ENCODE assay signal across 8 cellular contexts in the genomic region with DNA sequence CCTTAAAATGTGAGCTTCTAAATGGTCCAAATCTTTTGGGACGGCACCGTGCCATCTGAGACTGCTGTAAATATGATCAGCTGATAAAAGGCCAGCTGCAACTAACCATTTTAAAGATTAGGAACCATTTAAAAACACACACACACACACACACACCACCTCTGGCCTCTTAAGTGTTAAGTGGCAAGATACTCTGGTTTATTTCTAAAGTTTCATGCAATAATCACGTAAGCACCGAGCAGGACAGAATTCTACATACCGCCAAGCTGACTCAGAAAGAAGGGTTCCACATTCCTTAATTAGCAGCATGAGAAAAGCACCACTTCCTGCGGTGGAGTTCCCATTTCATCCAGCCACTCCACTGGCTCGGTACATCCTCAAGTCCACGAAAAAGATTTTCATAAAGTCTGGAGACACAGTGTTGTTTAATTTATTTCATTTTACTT. TPM values are rescaled to one million over a fixed set of nuclear protein-coding genes. Genes with fewer than 3 reads are reported as not detected.
A peak's percentile ranks its signal among the peaks of the same experiment; 100 is the strongest.
DNase-seq lines count a peak whose midpoint lies in the region; ATAC-seq, FAIRE-seq and TF ChIP-seq lines count a peak whose summit lies in the region.

No MANE protein-coding gene starts in this region.

- no TSS peak for BruUV-seq in GM12878 (replicated peaks; lab: Mats Ljungman, UMichigan)

- POLR2A ChIA-PET in GM12878 (lab: Charles Lee) = interaction anchor here (0.7 to 5.6 kb wide), 11 partner anchors 8 to 323 kb away, joined by 3 to 84 read pairs (median 4); no protein-coding TSS in a partner anchor

- TF ChIP-seq EP300 in GM12878 (IDR thresholded peaks at IDR 0.05; ENCODE audit: borderline replicate concordance in 1 of 2, control insufficient read depth in 1 of 2, low read depth in 2 of 2, low read length in 2 of 2) = peak; percentile 71 to 80; a peak in 3 of 4 replicates

- ATAC-seq in GM12878 (peak; percentile 84), HG02623 (IDR thresholded peaks at IDR 0.05; ENCODE audit: unreplicated experiment) (no peak)

- H3K4me3 ChIP-seq in GM12865 (ENCODE audit: low read depth, low read length) (peak overlapping the region; percentile 62), KMS-11 (IDR thresholded peaks at IDR 0.05; ENCODE audit: insufficient read depth, low read depth, low read length) (no peak overlapping the region), GM12878 (peak overlapping the region; percentile 15; the same call in 1 of the 2 replicates)

- H3K27me3 ChIP-seq in KMS-11 (ENCODE audit: insufficient read depth, low read depth) (no peaks in the 10 kb centered on the region), GM12878 (replicated peaks in 1 of 2; ENCODE audit: control insufficient read depth in 2 of 2, insufficient read depth in 2 of 2, low read length in 1 of 2) (no peaks in the 10 kb centered on the region)

- H3K4me2 ChIP-seq in KMS-11 (peak overlapping the region; percentile 95), GM12878 (ENCODE audit: control insufficient read depth, insufficient read depth) (peak overlapping the region; percentile 88)

- no peak for TF ChIP-seq RAD21 in GM12878 (IDR thresholded peaks at IDR 0.05; ENCODE audit: insufficient read depth, low read depth, low read length)

- H3K9ac ChIP-seq in KMS-11 (peak overlapping the region; percentile 64; the same call in 1 of the 2 replicates), GM12878 (ENCODE audit: control insufficient read depth, insufficient read depth, low read length) (peak overlapping the region; percentile 71)

- WGBS in GM12878 (ENCODE audit: insufficient coverage, insufficient replicate concordance, low lambda C conversion rate, missing lambda C conversion rate) = under 1% methylated on average over 8 of the region's 8 CpGs

- peaks cover 57% of the 10 kb centered on the region for H3K4me1 ChIP-seq in KMS-11 (ENCODE audit: low read depth, poor library complexity, severe bottlenecking)
- peaks cover 15% of the 10 kb centered on the region for H3K4me1 ChIP-seq in GM12878 (ENCODE audit: control insufficient read depth, insufficient read depth, low read length)

- TF ChIP-seq CTCF in GM12865 (IDR thresholded peaks at IDR 0.05; ENCODE audit: insufficient read depth, low read depth, low read length, missing control alignments) (no peak), KMS-11 (conservative IDR thresholded peaks at IDR 0.05; ENCODE audit: low read depth, low read length) (no peak), GM12878 (IDR thresholded peaks at IDR 0.05 in 2 of 3, conservative IDR thresholded peaks at IDR 0.05 in 1 of 3; ENCODE audit: control insufficient read depth in 2 of 3, extremely low read depth in 1 of 3, insufficient read depth in 1 of 3, low read depth in 3 of 3, low read length in 3 of 3) (no peak)

- H2AFZ ChIP-seq in KMS-11 (ENCODE audit: low read depth) = peak overlapping the region; percentile 68
- peak overlapping the region; percentile 62 for H2AFZ ChIP-seq in GM12878 (ENCODE audit: control insufficient read depth, low read depth, low read length)

- no peaks in the 10 kb centered on the region for H4K20me1 ChIP-seq in KMS-11 (ENCODE audit: insufficient read depth)
- H4K20me1 ChIP-seq in GM12878 (ENCODE audit: control insufficient read depth, insufficient read depth) = no peaks in the 10 kb centered on the region

- DNase-seq in 8988T (peak; percentile 71), GM12865 (ENCODE audit: low read depth) (peak; percentile 85), GM12878 (ENCODE audit: low read depth, low spot score) (peak; percentile 82), medulla oblongata (ENCODE audit: extremely low spot score) (peak; percentile 73), NCI-H187 (lab: John Stamatoyannopoulos, UW) (no peak), superior temporal gyrus (ENCODE audit: extremely low spot score) (no peak)

- H3K36me3 ChIP-seq in KMS-11 (ENCODE audit: insufficient read depth) = no peaks in the 10 kb centered on the region
- no peaks in the 10 kb centered on the region for H3K36me3 ChIP-seq in GM12878 (ENCODE audit: control insufficient read depth in 2 of 2, insufficient read depth in 2 of 2, low read length in 1 of 2)

- peak; percentile 92 for FAIRE-seq in GM12878 (lab: Jason Lieb, UNC)

- intact Hi-C loops in GM12878 (cut with micrococcal nuclease; ENCODE audit: unreplicated experiment) = loop anchor here (5.0 kb wide), 1 partner anchor 41 kb away; no protein-coding TSS in a partner anchor

- TF ChIP-seq POLR2A in GM12878 (IDR thresholded peaks at IDR 0.05; ENCODE audit: low read depth, low read length) = no peak

- peak overlapping the region; percentile 87 for H3K27ac ChIP-seq in KMS-11
- H3K27ac ChIP-seq in GM12878 (ENCODE audit: control insufficient read depth, insufficient read depth) = peak overlapping the region; percentile 87

- CTCF ChIA-PET in GM12878 (lab: Yijun Ruan, JAX) = interaction anchor here (0.5 to 5.3 kb wide), 4 partner anchors 11 to 313 kb away, joined by 3 to 46 read pairs (median 4); no protein-coding TSS in a partner anchor

- RAD21 ChIA-PET in GM12878 (lab: Charles Lee; ENCODE audit: unreplicated experiment) = interaction anchor here (0.7 to 5.8 kb wide), 10 partner anchors 11 to 305 kb away, joined by 3 to 79 read pairs (median 6); no protein-coding TSS in a partner anchor

- peaks cover 3% of the 10 kb centered on the region; the same call in 1 of the 2 replicates for H3K79me2 ChIP-seq in KMS-11 (ENCODE audit: insufficient read depth, low read depth)
- peaks cover 29% of the 10 kb centered on the region for H3K79me2 ChIP-seq in GM12878 (ENCODE audit: control insufficient read depth, insufficient read depth, low read length)

- in situ Hi-C loops in GM12878 (cut with MboI) = no loop called here

- SMC1A ChIA-PET in GM12878 (lab: Charles Lee; ENCODE audit: uncharacterized antibody, unreplicated experiment) = interaction anchor here (0.8 to 6.1 kb wide), 19 partner anchors 8 to 328 kb away, joined by 3 to 94 read pairs (median 4); no protein-coding TSS in a partner anchor

- no peaks in the 10 kb centered on the region; the same call in 2 of the 3 replicates for H3K9me3 ChIP-seq in GM12878 (replicated peaks; ENCODE audit: control insufficient read depth, insufficient read depth, low read length)

TF ChIP-seq in GM12878, 131 proteins besides CTCF, POLR2A, EP300 and RAD21 (continues in another document):
- no peak for TF ChIP-seq NR2C2 (IDR thresholded peaks at IDR 0.05; ENCODE audit: borderline replicate concordance, control insufficient read depth, insufficient read length, low read depth)
- 0 out of 2 replicates have a peak, but pooled peaks have one; percentile 50 for TF ChIP-seq TCF7 (IDR thresholded peaks at IDR 0.05; ENCODE audit: borderline replicate concordance)
- TF ChIP-seq KAT2A (conservative IDR thresholded peaks at IDR 0.05; ENCODE audit: control insufficient read depth, low read depth, low read length) = no peak
- TF ChIP-seq CHD4 (IDR thresholded peaks at IDR 0.05) = no peak
- TF ChIP-seq, protein P1, sequence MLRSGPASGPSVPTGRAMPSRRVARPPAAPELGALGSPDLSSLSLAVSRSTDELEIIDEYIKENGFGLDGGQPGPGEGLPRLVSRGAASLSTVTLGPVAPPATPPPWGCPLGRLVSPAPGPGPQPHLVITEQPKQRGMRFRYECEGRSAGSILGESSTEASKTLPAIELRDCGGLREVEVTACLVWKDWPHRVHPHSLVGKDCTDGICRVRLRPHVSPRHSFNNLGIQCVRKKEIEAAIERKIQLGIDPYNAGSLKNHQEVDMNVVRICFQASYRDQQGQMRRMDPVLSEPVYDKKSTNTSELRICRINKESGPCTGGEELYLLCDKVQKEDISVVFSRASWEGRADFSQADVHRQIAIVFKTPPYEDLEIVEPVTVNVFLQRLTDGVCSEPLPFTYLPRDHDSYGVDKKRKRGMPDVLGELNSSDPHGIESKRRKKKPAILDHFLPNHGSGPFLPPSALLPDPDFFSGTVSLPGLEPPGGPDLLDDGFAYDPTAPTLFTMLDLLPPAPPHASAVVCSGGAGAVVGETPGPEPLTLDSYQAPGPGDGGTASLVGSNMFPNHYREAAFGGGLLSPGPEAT (IDR thresholded peaks at IDR 0.05; ENCODE audit: low read depth) = peak; percentile 92
- TF ChIP-seq KDM1A (IDR thresholded peaks at IDR 0.05; ENCODE audit: borderline replicate concordance) = no peak
- no peak; the same call in 1 of the 2 replicates for TF ChIP-seq BMI1 (IDR thresholded peaks at IDR 0.05; ENCODE audit: borderline replicate concordance)
- TF ChIP-seq, protein P2, sequence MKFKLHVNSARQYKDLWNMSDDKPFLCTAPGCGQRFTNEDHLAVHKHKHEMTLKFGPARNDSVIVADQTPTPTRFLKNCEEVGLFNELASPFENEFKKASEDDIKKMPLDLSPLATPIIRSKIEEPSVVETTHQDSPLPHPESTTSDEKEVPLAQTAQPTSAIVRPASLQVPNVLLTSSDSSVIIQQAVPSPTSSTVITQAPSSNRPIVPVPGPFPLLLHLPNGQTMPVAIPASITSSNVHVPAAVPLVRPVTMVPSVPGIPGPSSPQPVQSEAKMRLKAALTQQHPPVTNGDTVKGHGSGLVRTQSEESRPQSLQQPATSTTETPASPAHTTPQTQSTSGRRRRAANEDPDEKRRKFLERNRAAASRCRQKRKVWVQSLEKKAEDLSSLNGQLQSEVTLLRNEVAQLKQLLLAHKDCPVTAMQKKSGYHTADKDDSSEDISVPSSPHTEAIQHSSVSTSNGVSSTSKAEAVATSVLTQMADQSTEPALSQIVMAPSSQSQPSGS (IDR thresholded peaks at IDR 0.05; ENCODE audit: low read length) = peak; percentile 77; the same call in 1 of the 2 replicates
- no peak for TF ChIP-seq SIN3A (IDR thresholded peaks at IDR 0.05; ENCODE audit: low read depth, low read length)
- TF ChIP-seq IKZF2 (IDR thresholded peaks at IDR 0.05) = peak; percentile 97 to 98

RNA-seq across cellular contexts. Expression of a gene that starts 17.8 kb away (rescaled TPM):
- total RNA-seq in GM12878 (2013; cell fraction: nucleolus; rRNA removed) = 213 and 215 TPM in 2 replicates
- 40.8 and 45.6 TPM in 2 replicates for total RNA-seq in GM12878 (2014; rRNA removed)
- 40.2 and 40.5 TPM in 2 replicates for total RNA-seq in GM12878 (2014; rRNA removed; fragmentation: Illumina TruSeq; extraction: Trizol)
- total RNA-seq in GM12878 (2021) = 76.6 and 81.3 TPM in 2 replicates
- polyA plus RNA-seq in GM12878 (2011; ENCODE audit: low read depth) = 20.6 TPM
- 48.1 and 54.3 TPM in 2 replicates for polyA plus RNA-seq in GM12878 (2011; rRNA removed)
- polyA plus RNA-seq in GM12878 (2011; cell fraction: cytosol; rRNA removed) = 37.7 and 55.2 TPM in 2 replicates
- polyA plus RNA-seq in GM12878 (2011; cell fraction: nucleus; rRNA removed) = 47.8 and 55.7 TPM in 2 replicates
- 25.9 and 54.1 TPM in 2 replicates for polyA plus RNA-seq in GM12878 (2012)
- polyA plus RNA-seq in GM12878 (2014; fragmentation: Illumina TruSeq; extraction: Trizol) = 54.8 and 62.7 TPM in 2 replicates
- polyA plus RNA-seq in GM12878 (2014; fragmentation: Nextera tagmentation; extraction: Ambion mirVana) = 10 to 100 TPM in 1 of 2 experiments, 1 to 10 TPM in 1; 8.5 to 12.4 TPM
- polyA plus RNA-seq in GM12878 (2014; rRNA removed) = 40.4 and 43.2 TPM in 2 replicates
- 10 to 100 TPM; 14.0 to 16.9 TPM for polyA plus RNA-seq in GM12878 (2016; fragmentation: Nextera tagmentation; extraction: Ambion mirVana)
- polyA minus RNA-seq in GM12878 (2011; rRNA and poly(A)+ RNA removed) = 87.0 and 96.8 TPM in 2 replicates
- 42.6 and 44.9 TPM in 2 replicates for polyA minus RNA-seq in GM12878 (2011; cell fraction: cytosol; rRNA and poly(A)+ RNA removed)
- polyA minus RNA-seq in GM12878 (2011; cell fraction: nucleus; rRNA and poly(A)+ RNA removed) = 40.7 and 55.8 TPM in 2 replicates

Comparison
In these comparisons a context has a peak if more than half of its experiments do, and no peak if none do; other contexts are left out.
1. DNase-seq: peak in 8988T (single experiment), GM12865 (single experiment), GM12878 (single experiment) and medulla oblongata (single experiment); none in NCI-H187 (0 of 2) and superior temporal gyrus (single experiment).